ENCODE assay signal across 10 cellular contexts in the genomic region with DNA sequence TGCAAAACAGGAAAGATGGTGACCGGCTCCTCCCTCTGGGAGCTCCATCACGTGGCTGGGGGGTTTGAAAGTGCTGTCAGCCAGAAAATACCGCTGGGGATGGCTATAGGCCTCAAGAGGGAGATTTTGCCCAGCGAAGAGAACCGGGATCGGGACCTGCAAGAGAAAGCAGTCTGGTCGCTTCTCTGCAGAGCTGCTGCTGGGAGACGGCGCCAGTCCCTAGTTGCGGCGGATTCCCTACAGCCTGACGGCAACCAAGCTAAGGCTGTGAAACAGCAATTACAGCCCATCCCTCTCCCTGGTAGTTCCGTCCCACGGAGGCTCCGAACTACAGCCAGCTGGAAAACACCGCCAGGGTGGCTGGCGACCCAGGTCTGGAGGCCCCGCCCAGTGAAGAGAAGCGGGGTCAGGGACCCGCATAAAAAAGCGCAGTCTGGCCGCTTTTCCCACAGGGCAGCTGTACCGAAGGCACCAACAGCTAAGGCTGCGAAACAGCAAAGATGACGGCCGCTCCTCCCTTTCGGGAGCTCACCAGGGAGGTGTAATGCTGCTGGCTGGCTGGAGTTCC.
DNase-seq lines count a peak whose midpoint lies in the region; ATAC-seq and TF ChIP-seq lines count a peak whose summit lies in the region.
"Had no signal": no experiment of that assay in that cellular context is flagged by ENCODE, and none has a peak within 500 bp of the region (broad histone marks: within the 10 kb centered on the region; RNA-seq: fewer than 3 reads in every experiment).

No MANE protein-coding gene starts in this region.

- no peak overlapping the region for H3K27ac Mint-ChIP-seq in nephron progenitor cell

- no peak for ATAC-seq in HG03378 (IDR thresholded peaks at IDR 0.05; ENCODE audit: unreplicated experiment)

- H3K4me3 Mint-ChIP-seq in nephron progenitor cell: no peak overlapping the region

- no peak for DNase-seq in HFF-Myc (ENCODE audit: extremely low read depth, low read depth)
- DNase-seq in cardiac fibroblast (ENCODE audit: low read depth in 2 of 2): peak; percentile 53
- peak; percentile 25 for DNase-seq in kidney tubule cell (ENCODE audit: low spot score)
- peak; percentile 15 for DNase-seq in smooth muscle cell of the brain vasculature (ENCODE audit: low read depth, low spot score)
- DNase-seq in DMS114 treated with DMSO at 0.1 percent for 48 hours (lab: John Stamatoyannopoulos, UW; ENCODE audit: unreplicated experiment): no peak
- no peak for DNase-seq in nephron progenitor cell
- no peak for DNase-seq in activated T-cell treated with anti-CD3 and anti-CD28 coated beads, Interleukin-2, amount 50 U/mL, for 48 hours
- DNase-seq: activated CD4-positive, alpha-beta T cell treated with anti-CD3 and anti-CD28 coated beads for 4 hours; PC-9 had no signal

- H3K4me1 Mint-ChIP-seq in nephron progenitor cell: no peaks in the 10 kb centered on the region

- H3K4me3 ChIP-seq in HFF-Myc (replicated peaks; ENCODE audit: low read depth, low read length): peak overlapping the region; percentile 21; the same call in 1 of the 2 replicates
- H3K4me3 ChIP-seq in cardiac fibroblast (replicated peaks in 1 of 2; ENCODE audit: low read depth in 2 of 2, low read length in 2 of 2): peak overlapping the region; percentile 46 to 49
- H3K4me3 ChIP-seq: PC-9 had no signal

- no peaks in the 10 kb centered on the region for H3K9me3 Mint-ChIP-seq in nephron progenitor cell

- TF ChIP-seq CTCF in HFF-Myc (IDR thresholded peaks at IDR 0.05; ENCODE audit: low read depth, low read length, missing control alignments) (no peak), cardiac fibroblast (IDR thresholded peaks at IDR 0.05; ENCODE audit: low read depth, low read length) (no peak), nephron progenitor cell (IDR thresholded peaks at IDR 0.05) (no peak)

- H3K27me3 Mint-ChIP-seq in nephron progenitor cell (ENCODE audit: low read depth, poor library complexity): no peaks in the 10 kb centered on the region

- no peaks in the 10 kb centered on the region for H3K36me3 Mint-ChIP-seq in nephron progenitor cell (ENCODE audit: low read depth)

Comparison
In these comparisons a context has a peak if more than half of its experiments do, and no peak if none do; other contexts are left out.
1. DNase-seq: peak in cardiac fibroblast (2 of 2), kidney tubule cell (single experiment) and smooth muscle cell of the brain vasculature (single experiment); none in HFF-Myc (single experiment), DMS114 treated with DMSO at 0.1 percent for 48 hours (single experiment), nephron progenitor cell (single experiment) and activated T-cell treated with anti-CD3 and anti-CD28 coated beads, Interleukin-2, amount 50 U/mL, for 48 hours (0 of 2).